17 cellular contexts compared by ENCODE assay signal in the genomic region with DNA sequence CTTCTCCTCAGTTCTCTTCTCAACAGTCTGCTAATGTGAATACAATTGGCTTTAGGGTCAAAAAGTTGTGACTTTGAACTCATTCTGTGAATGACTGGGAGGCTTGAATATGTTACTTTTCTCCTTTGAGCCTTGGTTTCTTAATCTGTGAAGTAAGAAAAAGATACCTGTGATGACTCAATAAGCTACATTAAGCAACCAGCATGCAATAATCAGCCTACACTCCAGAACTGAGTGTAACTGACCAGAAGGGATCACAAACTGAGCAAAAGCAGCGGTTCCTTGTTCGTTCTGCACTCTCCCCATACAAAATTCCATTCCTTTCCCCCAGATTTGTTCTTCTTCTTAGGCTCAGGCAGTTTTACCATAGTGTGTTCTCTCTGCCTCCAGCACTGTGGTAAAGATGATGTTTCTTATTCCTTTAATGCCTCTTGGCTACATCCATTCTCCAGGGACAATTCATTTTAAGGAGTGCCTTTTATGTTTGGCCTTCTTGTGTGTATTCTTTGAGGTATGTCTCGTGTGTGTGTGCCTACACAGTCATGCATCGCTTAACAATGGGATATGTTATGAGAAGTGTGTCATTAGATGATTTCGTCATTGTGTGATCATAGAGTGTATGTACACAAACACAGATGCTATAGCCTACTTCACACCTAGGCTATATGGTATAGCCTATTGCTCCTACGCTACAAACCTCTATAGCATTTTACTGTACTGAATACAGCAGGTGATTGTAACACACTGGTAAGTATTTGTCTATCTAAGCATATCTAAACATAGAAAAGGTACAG. TPM values are rescaled to one million over a fixed set of nuclear protein-coding genes. Genes with fewer than 3 reads are reported as not detected.
DNase-seq lines count a peak whose midpoint lies in the region; ATAC-seq and TF ChIP-seq lines count a peak whose summit lies in the region.
"Had no signal": no experiment of that assay in that cellular context is flagged by ENCODE, and none has a peak within 500 bp of the region (broad histone marks: within the 10 kb centered on the region; RNA-seq: fewer than 3 reads in every experiment).

No MANE protein-coding gene starts in this region.

- no peak overlapping the region for H3K4me2 ChIP-seq in mammary epithelial cell (ENCODE audit: insufficient read depth, low read depth, low read length)

- BruUV-seq in mammary epithelial cell (replicated peaks; lab: Mats Ljungman, UMichigan) (no TSS peak), MCF 10A (replicated peaks; lab: Mats Ljungman, UMichigan) (no TSS peak)

- H2AFZ ChIP-seq in mammary epithelial cell (ENCODE audit: low read depth, low read length) = no peak overlapping the region

- no peak overlapping the region for H3K9ac ChIP-seq in mammary epithelial cell (ENCODE audit: insufficient read depth, low read length)

- no peaks in the 10 kb centered on the region for H3K9me3 ChIP-seq in mammary epithelial cell (replicated peaks; ENCODE audit: insufficient read depth, low read length)
- H3K9me3 ChIP-seq: SJCRH30 had no signal

- no peaks in the 10 kb centered on the region for H3K36me3 ChIP-seq in mammary epithelial cell (ENCODE audit: insufficient read depth, low read length)
- H3K36me3 ChIP-seq: SJCRH30 had no signal

- no peak overlapping the region for H3K27ac Mint-ChIP-seq in MCF 10A (ENCODE audit: low read depth, unreplicated experiment)
- no peak overlapping the region for H3K27ac Mint-ChIP-seq in stimulated activated effector memory CD8-positive, alpha-beta T cell treated with anti-CD3 and anti-CD28 coated beads, Interleukin-12 subunit alpha, Interleukin-12 subunit beta, amount 100 ng/mL, for 72 hours
- no peak overlapping the region for H3K27ac Mint-ChIP-seq in natural killer cell
- H3K27ac Mint-ChIP-seq: H9 had no signal

- H3K27ac ChIP-seq in mammary epithelial cell (ENCODE audit: insufficient read depth, low read depth, low read length) = no peak overlapping the region
- H3K27ac ChIP-seq: RWPE1, SJCRH30 had no signal

- peaks cover 40% of the 10 kb centered on the region for H3K27me3 Mint-ChIP-seq in MCF 10A (ENCODE audit: insufficient read depth, unreplicated experiment)
- peaks cover 17 to 19% of the 10 kb centered on the region in 2 donors for H3K27me3 Mint-ChIP-seq in natural killer cell (ENCODE audit: low read depth in 2 of 2)

- H3K4me3 Mint-ChIP-seq in MCF 10A (ENCODE audit: unreplicated experiment) (no peak overlapping the region), natural killer cell (no peak overlapping the region)
- H3K4me3 Mint-ChIP-seq in stimulated activated effector memory CD8-positive, alpha-beta T cell treated with anti-CD3 and anti-CD28 coated beads, Interleukin-12 subunit alpha, Interleukin-12 subunit beta, amount 100 ng/mL, for 72 hours = no peak overlapping the region
- H3K4me3 Mint-ChIP-seq: H9 had no signal

- H3K4me3 ChIP-seq in mammary epithelial cell (replicated peaks in 1 of 3; ENCODE audit: insufficient read depth in 1 of 3, low read depth in 2 of 3, low read length in 3 of 3) (no peak overlapping the region), epithelial cell of esophagus (ENCODE audit: low read length) (no peak overlapping the region)
- H3K4me3 ChIP-seq: SJCRH30 had no signal

- H3K79me2 ChIP-seq in mammary epithelial cell (ENCODE audit: insufficient read depth, low read length) = no peaks in the 10 kb centered on the region

- POLR2A ChIA-PET in MCF 10A (lab: Yijun Ruan, JAX) = interaction anchor here (1.5 kb wide), 1 partner anchor 139 kb away, joined by 3 read pairs; no protein-coding TSS in a partner anchor

- peaks cover 9% of the 10 kb centered on the region for H3K4me1 Mint-ChIP-seq in MCF 10A (ENCODE audit: insufficient read depth, unreplicated experiment)
- no peaks in the 10 kb centered on the region for H3K4me1 Mint-ChIP-seq in stimulated activated effector memory CD8-positive, alpha-beta T cell treated with anti-CD3 and anti-CD28 coated beads, Interleukin-12 subunit alpha, Interleukin-12 subunit beta, amount 100 ng/mL, for 72 hours
- no peaks in the 10 kb centered on the region for H3K4me1 Mint-ChIP-seq in natural killer cell
- H3K4me1 Mint-ChIP-seq: H9 had no signal

- no peaks in the 10 kb centered on the region for H4K20me1 ChIP-seq in mammary epithelial cell (ENCODE audit: insufficient read depth, low read length)

- peak; percentile 37 for ATAC-seq in stimulated activated effector memory CD8-positive, alpha-beta T cell treated with anti-CD3 and anti-CD28 coated beads, Interleukin-12 subunit alpha, Interleukin-12 subunit beta, amount 100 ng/mL, for 72 hours
- ATAC-seq in natural killer cell = no peak

- no peaks in the 10 kb centered on the region for H3K27me3 ChIP-seq in mammary epithelial cell (ENCODE audit: insufficient read depth, low read length)
- H3K27me3 ChIP-seq: SJCRH30 had no signal

- dilution Hi-C loops in mammary epithelial cell (cut with HindIII; ENCODE audit: low sequenced_read_pairs) = no loop called here

- CTCF ChIA-PET in mammary epithelial cell (lab: Charles Lee; ENCODE audit: low non-redundant PET) (no interaction called here), MCF 10A (lab: Yijun Ruan, JAX) (interaction anchor here (0.8 to 16.7 kb wide), 6 partner anchors 8 to 138 kb away, joined by 3 to 558 read pairs (median 10); a partner anchor contains a TSS)

- DNase-seq in mammary epithelial cell (peak; percentile 5), MCF 10A (ENCODE audit: unreplicated experiment) (no peak), NCI-H69 (lab: John Stamatoyannopoulos, UW) (peak; percentile 72), epithelial cell of esophagus (ENCODE audit: low read depth) (peak; percentile 59), NCI-H82 treated with DMSO at 0.1 percent for 48 hours (lab: John Stamatoyannopoulos, UW; ENCODE audit: unreplicated experiment) (no peak), natural killer cell (no peak)
- no peak for DNase-seq in stimulated activated effector memory CD8-positive, alpha-beta T cell treated with anti-CD3 and anti-CD28 coated beads, Interleukin-12 subunit alpha, Interleukin-12 subunit beta, amount 100 ng/mL, for 72 hours (ENCODE audit: low spot score in 2 of 2)
- DNase-seq: COR-L47, EL, H9, Kasumi-1, NCI-H187 treated with DMSO at 0.1 percent for 48 hours, NCI-H510A treated with DMSO at 0.1 percent for 48 hours, SJCRH30 had no signal

- intact Hi-C loops in mammary epithelial cell (cut with micrococcal nuclease) = no loop called here
- intact Hi-C loops in MCF 10A (cut with micrococcal nuclease) = no loop called here
- intact Hi-C loops in natural killer cell (cut with micrococcal nuclease) = no loop called here

- no peaks in the 10 kb centered on the region for H3K4me1 ChIP-seq in mammary epithelial cell (ENCODE audit: insufficient read depth, low read length)
- H3K4me1 ChIP-seq: SJCRH30 had no signal

- no peaks in the 10 kb centered on the region for H3K36me3 Mint-ChIP-seq in MCF 10A (ENCODE audit: insufficient read depth, unreplicated experiment)
- no peaks in the 10 kb centered on the region for H3K36me3 Mint-ChIP-seq in stimulated activated effector memory CD8-positive, alpha-beta T cell treated with anti-CD3 and anti-CD28 coated beads, Interleukin-12 subunit alpha, Interleukin-12 subunit beta, amount 100 ng/mL, for 72 hours
- no peaks in the 10 kb centered on the region for H3K36me3 Mint-ChIP-seq in natural killer cell

- 89% methylated on average over 6 of the region's 6 CpGs for WGBS in mammary epithelial cell (ENCODE audit: low coverage, missing lambda C conversion rate)

- no peaks in the 10 kb centered on the region for H3K9me3 Mint-ChIP-seq in MCF 10A (ENCODE audit: unreplicated experiment)
- H3K9me3 Mint-ChIP-seq in stimulated activated effector memory CD8-positive, alpha-beta T cell treated with anti-CD3 and anti-CD28 coated beads, Interleukin-12 subunit alpha, Interleukin-12 subunit beta, amount 100 ng/mL, for 72 hours = no peaks in the 10 kb centered on the region
- H3K9me3 Mint-ChIP-seq in natural killer cell = no peaks in the 10 kb centered on the region
- H3K9me3 Mint-ChIP-seq: H9 had no signal

- TF ChIP-seq CTCF in mammary epithelial cell (conservative IDR thresholded peaks at IDR 0.05 in 1 of 2, IDR thresholded peaks at IDR 0.05 in 1 of 2; ENCODE audit: extremely low read depth in 1 of 2, insufficient read depth in 1 of 2, low read depth in 1 of 2, low read length in 2 of 2) (no peak), MCF 10A (IDR thresholded peaks at IDR 0.05; ENCODE audit: unreplicated experiment) (no peak), epithelial cell of esophagus (IDR thresholded peaks at IDR 0.05; ENCODE audit: insufficient read depth, low read depth, low read length, missing control alignments) (no peak), natural killer cell (IDR thresholded peaks at IDR 0.05) (no peak)

- in situ Hi-C loops in mammary epithelial cell (cut with MboI; ENCODE audit: low sequenced_read_pairs in 2 of 2) = no loop called here

RNA-seq across cellular contexts. Expression of a gene that starts 23.2 kb away (rescaled TPM):
- total RNA-seq in mammary epithelial cell (10 to 100 TPM in 1 of 2 donors, 1 to 10 TPM in 1; 6.7 to 19.3 TPM), MCF 10A (2022) (15.6 and 22.1 TPM in 2 replicates), natural killer cell (10 to 100 TPM in 2 of 3 donors, 1 to 10 TPM in 1; 6.8 to 12.6 (median 10.7) TPM)
- 9.3 TPM for polyA plus RNA-seq in mammary epithelial cell
- polyA minus RNA-seq in mammary epithelial cell = 8.6 TPM

RNA-seq across cellular contexts. Expression of a gene that starts 36.0 kb away (rescaled TPM):
- not detected for total RNA-seq in mammary epithelial cell
- polyA plus RNA-seq in mammary epithelial cell = not detected
- polyA minus RNA-seq in mammary epithelial cell = not detected
- not detected in 2 replicates for total RNA-seq in MCF 10A (2022)
- not detected for total RNA-seq in natural killer cell
- total RNA-seq: H9, HT-29, OCI-LY7, SJCRH30 had no signal

Comparison
In these comparisons a context has a peak if more than half of its experiments do, and no peak if none do; other contexts are left out.
1. DNase-seq: peak in mammary epithelial cell (single experiment), NCI-H69 (single experiment) and epithelial cell of esophagus (single experiment); none in MCF 10A (single experiment), stimulated activated effector memory CD8-positive, alpha-beta T cell treated with anti-CD3 and anti-CD28 coated beads, Interleukin-12 subunit alpha, Interleukin-12 subunit beta, amount 100 ng/mL, for 72 hours (0 of 2), NCI-H82 treated with DMSO at 0.1 percent for 48 hours (single experiment) and natural killer cell (single experiment).